1 cellular context compared by ENCODE assay signal in the genomic region with DNA sequence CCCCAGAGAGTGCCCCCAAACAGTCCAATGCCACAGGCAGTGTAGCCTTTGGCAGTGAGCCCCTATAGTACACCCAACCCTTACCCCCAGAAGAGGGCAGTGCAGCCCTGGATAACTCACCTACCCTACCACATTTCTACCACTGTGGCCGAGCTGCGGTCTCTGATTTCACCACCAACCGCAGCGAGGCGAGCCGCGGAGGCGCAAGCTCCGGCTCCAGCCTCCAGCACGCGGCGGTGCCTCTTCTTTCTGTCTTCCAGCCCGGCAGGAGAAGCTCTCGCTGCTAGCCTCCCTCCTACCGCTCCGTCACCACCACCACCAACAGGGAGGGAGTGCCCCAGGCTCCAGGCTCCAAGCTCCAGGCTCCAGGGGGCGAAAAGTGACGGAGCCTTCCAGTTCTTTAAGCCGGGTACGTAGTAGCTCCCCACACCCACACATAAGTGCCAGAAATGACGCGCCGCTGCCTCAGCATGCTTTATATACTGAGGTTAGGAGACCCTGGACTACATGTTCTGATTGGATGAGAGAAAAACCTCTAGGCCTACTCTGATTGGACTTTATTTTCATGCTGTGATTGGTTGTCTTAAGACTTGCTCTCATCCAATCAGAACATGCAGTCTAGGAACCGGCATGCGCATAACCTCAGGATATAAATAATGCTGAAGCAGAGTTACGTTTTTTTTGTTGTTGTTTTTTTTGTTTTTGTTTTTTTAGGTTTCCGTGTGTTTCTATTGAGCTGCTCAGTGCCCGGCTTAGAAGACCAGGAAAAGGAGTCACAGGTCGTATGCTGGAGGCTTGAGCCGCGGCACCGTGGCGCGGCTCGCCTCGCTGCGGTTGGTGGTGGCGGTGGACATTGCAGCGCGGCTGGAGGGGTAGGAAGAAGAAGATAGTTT.
A peak's percentile ranks its signal among the peaks of the same experiment; 100 is the strongest.
TF ChIP-seq lines count a peak whose summit lies in the region.

Gene PCAT7 (plus strand): TSS at position 645 of the 893 bp plus-strand sequence.

TF ChIP-seq in HepG2, 621 proteins besides CTCF, POLR2A, EP300 and RAD21 (continued from another document and continues in another):
- TF ChIP-seq, protein P1, sequence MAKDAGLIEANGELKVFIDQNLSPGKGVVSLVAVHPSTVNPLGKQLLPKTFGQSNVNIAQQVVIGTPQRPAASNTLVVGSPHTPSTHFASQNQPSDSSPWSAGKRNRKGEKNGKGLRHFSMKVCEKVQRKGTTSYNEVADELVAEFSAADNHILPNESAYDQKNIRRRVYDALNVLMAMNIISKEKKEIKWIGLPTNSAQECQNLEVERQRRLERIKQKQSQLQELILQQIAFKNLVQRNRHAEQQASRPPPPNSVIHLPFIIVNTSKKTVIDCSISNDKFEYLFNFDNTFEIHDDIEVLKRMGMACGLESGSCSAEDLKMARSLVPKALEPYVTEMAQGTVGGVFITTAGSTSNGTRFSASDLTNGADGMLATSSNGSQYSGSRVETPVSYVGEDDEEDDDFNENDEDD (CRISPR knock-in tag; IDR thresholded peaks at IDR 0.05; ENCODE audit: borderline replicate concordance), result peak; percentile 25; the same call in 1 of the 2 replicates
- TF ChIP-seq DMAP1 (CRISPR knock-in tag; IDR thresholded peaks at IDR 0.05) (peak; percentile 76; the same call in 1 of the 2 replicates), PRDM15 (CRISPR knock-in tag; IDR thresholded peaks at IDR 0.05) (no peak), YEATS2 (CRISPR knock-in tag; IDR thresholded peaks at IDR 0.05; ENCODE audit: borderline replicate concordance) (peak; percentile 49; the same call in 1 of the 2 replicates), ZBED4 (CRISPR knock-in tag; IDR thresholded peaks at IDR 0.05; ENCODE audit: borderline replicate concordance) (peak; percentile 51; the same call in 1 of the 2 replicates), HOXA3 (CRISPR knock-in tag; IDR thresholded peaks at IDR 0.05) (peak; percentile 11; the same call in 1 of the 2 replicates), ZBTB8A (CRISPR knock-in tag; IDR thresholded peaks at IDR 0.05; ENCODE audit: borderline replicate concordance, low read depth) (peak; percentile 46; the same call in 1 of the 2 replicates), ZC3H4 (CRISPR knock-in tag; IDR thresholded peaks at IDR 0.05; ENCODE audit: borderline replicate concordance) (0 out of 2 replicates have a peak, but pooled peaks have one; percentile 40), ZNF678 (CRISPR knock-in tag; IDR thresholded peaks at IDR 0.05) (peak; percentile 73; the same call in 1 of the 2 replicates), HCFC1 (IDR thresholded peaks at IDR 0.05; ENCODE audit: low read depth, low read length) (no peak), MED1 (CRISPR knock-in tag; IDR thresholded peaks at IDR 0.05) (no peak), ZNF446 (CRISPR knock-in tag; IDR thresholded peaks at IDR 0.05) (0 out of 2 replicates have a peak, but pooled peaks have one; percentile 24), SP2 (CRISPR knock-in tag; IDR thresholded peaks at IDR 0.05) (peak; percentile 19; the same call in 1 of the 2 replicates), ZNF605 (CRISPR knock-in tag; IDR thresholded peaks at IDR 0.05) (peak; percentile 47), SIN3A (IDR thresholded peaks at IDR 0.05; ENCODE audit: borderline replicate concordance, low read depth, low read length) (0 out of 2 replicates have a peak, but pooled peaks have one; percentile 46), POLR2G (IDR thresholded peaks at IDR 0.05; ENCODE audit: low read depth, low read length) (peak; percentile 92), ZNF556 (CRISPR knock-in tag; IDR thresholded peaks at IDR 0.05; ENCODE audit: borderline replicate concordance) (peak; percentile 79; the same call in 1 of the 2 replicates), POGZ (CRISPR knock-in tag; IDR thresholded peaks at IDR 0.05) (peak; percentile 86; the same call in 1 of the 2 replicates), FOXA1 (IDR thresholded peaks at IDR 0.05) (no peak), FOXA1 (CRISPR knock-in tag; IDR thresholded peaks at IDR 0.05) (no peak), YEATS4 (CRISPR knock-in tag; IDR thresholded peaks at IDR 0.05; ENCODE audit: borderline replicate concordance) (peak; percentile 66; the same call in 1 of the 2 replicates), ZNF761 (CRISPR knock-in tag; conservative IDR thresholded peaks at IDR 0.05) (peak; percentile 65; the same call in 1 of the 2 replicates), CEBPB (IDR thresholded peaks at IDR 0.05; ENCODE audit: borderline replicate concordance, low read depth, low read length) (peak; percentile 18; the same call in 1 of the 2 replicates)
- TF ChIP-seq, protein P2, sequence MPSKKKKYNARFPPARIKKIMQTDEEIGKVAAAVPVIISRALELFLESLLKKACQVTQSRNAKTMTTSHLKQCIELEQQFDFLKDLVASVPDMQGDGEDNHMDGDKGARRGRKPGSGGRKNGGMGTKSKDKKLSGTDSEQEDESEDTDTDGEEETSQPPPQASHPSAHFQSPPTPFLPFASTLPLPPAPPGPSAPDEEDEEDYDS (CRISPR knock-in tag; IDR thresholded peaks at IDR 0.05), result peak; percentile 98
- TF ChIP-seq, protein P3, sequence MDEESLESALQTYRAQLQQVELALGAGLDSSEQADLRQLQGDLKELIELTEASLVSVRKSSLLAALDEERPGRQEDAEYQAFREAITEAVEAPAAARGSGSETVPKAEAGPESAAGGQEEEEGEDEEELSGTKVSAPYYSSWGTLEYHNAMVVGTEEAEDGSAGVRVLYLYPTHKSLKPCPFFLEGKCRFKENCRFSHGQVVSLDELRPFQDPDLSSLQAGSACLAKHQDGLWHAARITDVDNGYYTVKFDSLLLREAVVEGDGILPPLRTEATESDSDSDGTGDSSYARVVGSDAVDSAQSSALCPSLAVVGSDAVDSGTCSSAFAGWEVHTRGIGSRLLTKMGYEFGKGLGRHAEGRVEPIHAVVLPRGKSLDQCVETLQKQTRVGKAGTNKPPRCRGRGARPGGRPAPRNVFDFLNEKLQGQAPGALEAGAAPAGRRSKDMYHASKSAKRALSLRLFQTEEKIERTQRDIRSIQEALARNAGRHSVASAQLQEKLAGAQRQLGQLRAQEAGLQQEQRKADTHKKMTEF (CRISPR knock-in tag; IDR thresholded peaks at IDR 0.05), result peak; percentile 43; the same call in 1 of the 2 replicates
- TF ChIP-seq, protein P4, sequence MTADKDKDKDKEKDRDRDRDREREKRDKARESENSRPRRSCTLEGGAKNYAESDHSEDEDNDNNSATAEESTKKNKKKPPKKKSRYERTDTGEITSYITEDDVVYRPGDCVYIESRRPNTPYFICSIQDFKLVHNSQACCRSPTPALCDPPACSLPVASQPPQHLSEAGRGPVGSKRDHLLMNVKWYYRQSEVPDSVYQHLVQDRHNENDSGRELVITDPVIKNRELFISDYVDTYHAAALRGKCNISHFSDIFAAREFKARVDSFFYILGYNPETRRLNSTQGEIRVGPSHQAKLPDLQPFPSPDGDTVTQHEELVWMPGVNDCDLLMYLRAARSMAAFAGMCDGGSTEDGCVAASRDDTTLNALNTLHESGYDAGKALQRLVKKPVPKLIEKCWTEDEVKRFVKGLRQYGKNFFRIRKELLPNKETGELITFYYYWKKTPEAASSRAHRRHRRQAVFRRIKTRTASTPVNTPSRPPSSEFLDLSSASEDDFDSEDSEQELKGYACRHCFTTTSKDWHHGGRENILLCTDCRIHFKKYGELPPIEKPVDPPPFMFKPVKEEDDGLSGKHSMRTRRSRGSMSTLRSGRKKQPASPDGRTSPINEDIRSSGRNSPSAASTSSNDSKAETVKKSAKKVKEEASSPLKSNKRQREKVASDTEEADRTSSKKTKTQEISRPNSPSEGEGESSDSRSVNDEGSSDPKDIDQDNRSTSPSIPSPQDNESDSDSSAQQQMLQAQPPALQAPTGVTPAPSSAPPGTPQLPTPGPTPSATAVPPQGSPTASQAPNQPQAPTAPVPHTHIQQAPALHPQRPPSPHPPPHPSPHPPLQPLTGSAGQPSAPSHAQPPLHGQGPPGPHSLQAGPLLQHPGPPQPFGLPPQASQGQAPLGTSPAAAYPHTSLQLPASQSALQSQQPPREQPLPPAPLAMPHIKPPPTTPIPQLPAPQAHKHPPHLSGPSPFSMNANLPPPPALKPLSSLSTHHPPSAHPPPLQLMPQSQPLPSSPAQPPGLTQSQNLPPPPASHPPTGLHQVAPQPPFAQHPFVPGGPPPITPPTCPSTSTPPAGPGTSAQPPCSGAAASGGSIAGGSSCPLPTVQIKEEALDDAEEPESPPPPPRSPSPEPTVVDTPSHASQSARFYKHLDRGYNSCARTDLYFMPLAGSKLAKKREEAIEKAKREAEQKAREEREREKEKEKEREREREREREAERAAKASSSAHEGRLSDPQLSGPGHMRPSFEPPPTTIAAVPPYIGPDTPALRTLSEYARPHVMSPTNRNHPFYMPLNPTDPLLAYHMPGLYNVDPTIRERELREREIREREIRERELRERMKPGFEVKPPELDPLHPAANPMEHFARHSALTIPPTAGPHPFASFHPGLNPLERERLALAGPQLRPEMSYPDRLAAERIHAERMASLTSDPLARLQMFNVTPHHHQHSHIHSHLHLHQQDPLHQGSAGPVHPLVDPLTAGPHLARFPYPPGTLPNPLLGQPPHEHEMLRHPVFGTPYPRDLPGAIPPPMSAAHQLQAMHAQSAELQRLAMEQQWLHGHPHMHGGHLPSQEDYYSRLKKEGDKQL (CRISPR knock-in tag; IDR thresholded peaks at IDR 0.05; ENCODE audit: low read depth), result 0 out of 2 replicates have a peak, but pooled peaks have one; percentile 15
- TF ChIP-seq, protein P5, sequence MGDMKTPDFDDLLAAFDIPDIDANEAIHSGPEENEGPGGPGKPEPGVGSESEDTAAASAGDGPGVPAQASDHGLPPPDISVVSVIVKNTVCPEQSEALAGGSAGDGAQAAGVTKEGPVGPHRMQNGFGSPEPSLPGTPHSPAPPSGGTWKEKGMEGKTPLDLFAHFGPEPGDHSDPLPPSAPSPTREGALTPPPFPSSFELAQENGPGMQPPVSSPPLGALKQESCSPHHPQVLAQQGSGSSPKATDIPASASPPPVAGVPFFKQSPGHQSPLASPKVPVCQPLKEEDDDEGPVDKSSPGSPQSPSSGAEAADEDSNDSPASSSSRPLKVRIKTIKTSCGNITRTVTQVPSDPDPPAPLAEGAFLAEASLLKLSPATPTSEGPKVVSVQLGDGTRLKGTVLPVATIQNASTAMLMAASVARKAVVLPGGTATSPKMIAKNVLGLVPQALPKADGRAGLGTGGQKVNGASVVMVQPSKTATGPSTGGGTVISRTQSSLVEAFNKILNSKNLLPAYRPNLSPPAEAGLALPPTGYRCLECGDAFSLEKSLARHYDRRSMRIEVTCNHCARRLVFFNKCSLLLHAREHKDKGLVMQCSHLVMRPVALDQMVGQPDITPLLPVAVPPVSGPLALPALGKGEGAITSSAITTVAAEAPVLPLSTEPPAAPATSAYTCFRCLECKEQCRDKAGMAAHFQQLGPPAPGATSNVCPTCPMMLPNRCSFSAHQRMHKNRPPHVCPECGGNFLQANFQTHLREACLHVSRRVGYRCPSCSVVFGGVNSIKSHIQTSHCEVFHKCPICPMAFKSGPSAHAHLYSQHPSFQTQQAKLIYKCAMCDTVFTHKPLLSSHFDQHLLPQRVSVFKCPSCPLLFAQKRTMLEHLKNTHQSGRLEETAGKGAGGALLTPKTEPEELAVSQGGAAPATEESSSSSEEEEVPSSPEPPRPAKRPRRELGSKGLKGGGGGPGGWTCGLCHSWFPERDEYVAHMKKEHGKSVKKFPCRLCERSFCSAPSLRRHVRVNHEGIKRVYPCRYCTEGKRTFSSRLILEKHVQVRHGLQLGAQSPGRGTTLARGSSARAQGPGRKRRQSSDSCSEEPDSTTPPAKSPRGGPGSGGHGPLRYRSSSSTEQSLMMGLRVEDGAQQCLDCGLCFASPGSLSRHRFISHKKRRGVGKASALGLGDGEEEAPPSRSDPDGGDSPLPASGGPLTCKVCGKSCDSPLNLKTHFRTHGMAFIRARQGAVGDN (CRISPR knock-in tag; IDR thresholded peaks at IDR 0.05), result peak; percentile 86
